In genomic region chr2:195795879-195796278, GRCh38 we compare ENCODE assay signal across 24 cellular contexts.
"Had no signal": no experiment of that assay in that cellular context is flagged by ENCODE, and none has a peak within 500 bp of the region (broad histone marks: within the 10 kb centered on the region; RNA-seq: fewer than 3 reads in every experiment).

No MANE protein-coding gene starts in this region.

- H3K4me3 Mint-ChIP-seq: activated CD8-positive, alpha-beta T cell treated with anti-CD3 and anti-CD28 coated beads, Interleukin-2, amount 10 ng/mL, durations not matched to agents 7 days and 5 days; activated naive CD4-positive, alpha-beta T cell treated with anti-CD3 and anti-CD28 coated beads, Interleukin-2, amount 50 U/mL, for 24 hours; activated naive CD8-positive, alpha-beta T cell treated with anti-CD3 and anti-CD28 coated beads, Interleukin-2, amount 50 U/mL, for 24 hours; brain; central memory CD8-positive, alpha-beta T cell; T-helper 1 cell treated with Interleukin-12 subunit alpha and Interleukin-12 subunit beta and Interleukin-4 antibody, amounts not matched to agents 30 μg/mL and 1 μg/mL, for 36 hours had no signal

- DNase-seq: activated CD4-positive, alpha-beta T cell treated with anti-CD3 and anti-CD28 coated beads for 4 hours; activated CD4-positive, alpha-beta T cell treated with anti-CD3 and anti-CD28 coated beads, Interleukin-2, amount 50 U/mL, for 4 hours; activated CD8-positive, alpha-beta memory T cell treated with anti-CD3 and anti-CD28 coated beads, Interleukin-2, amount 50 U/mL, for 48 hours; activated CD8-positive, alpha-beta T cell treated with anti-CD3 and anti-CD28 coated beads, Interleukin-2, amount 10 ng/mL, durations not matched to agents 7 days and 5 days; activated naive CD4-positive, alpha-beta T cell; activated naive CD8-positive, alpha-beta T cell treated with anti-CD3 and anti-CD28 coated beads, Interleukin-2, amount 50 U/mL, for 24 hours; activated T-cell treated with anti-CD3 and anti-CD28 coated beads, Interleukin-2, amount 50 U/mL, for 1 hour; amniotic stem cell; KG1; NCI-H1092; NCI-H1417; NCI-H1930; NCI-H446; NCI-H524; NCI-H748 treated with DMSO at 0.1 percent for 48 hours; Peyer's patch; SHP77 had no signal

- H3K27ac Mint-ChIP-seq: activated CD8-positive, alpha-beta T cell treated with anti-CD3 and anti-CD28 coated beads, Interleukin-2, amount 10 ng/mL, durations not matched to agents 7 days and 5 days; activated naive CD4-positive, alpha-beta T cell treated with anti-CD3 and anti-CD28 coated beads, Interleukin-2, amount 50 U/mL, for 24 hours; activated naive CD8-positive, alpha-beta T cell treated with anti-CD3 and anti-CD28 coated beads, Interleukin-2, amount 50 U/mL, for 24 hours; brain; T-helper 1 cell treated with Interleukin-12 subunit alpha and Interleukin-12 subunit beta and Interleukin-4 antibody, amounts not matched to agents 30 μg/mL and 1 μg/mL, for 36 hours had no signal

- H3K9me3 ChIP-seq: ascending aorta, Peyer's patch, SJSA1 had no signal

- H3K36me3 ChIP-seq: ascending aorta, Peyer's patch, SJSA1 had no signal

- H3K36me3 Mint-ChIP-seq: activated naive CD4-positive, alpha-beta T cell treated with anti-CD3 and anti-CD28 coated beads, Interleukin-2, amount 50 U/mL, for 24 hours had no signal

- H3K27me3 Mint-ChIP-seq: activated naive CD4-positive, alpha-beta T cell treated with anti-CD3 and anti-CD28 coated beads, Interleukin-2, amount 50 U/mL, for 24 hours; activated naive CD8-positive, alpha-beta T cell treated with anti-CD3 and anti-CD28 coated beads, Interleukin-2, amount 50 U/mL, for 24 hours; brain; central memory CD8-positive, alpha-beta T cell had no signal

- H3K4me1 Mint-ChIP-seq: activated naive CD4-positive, alpha-beta T cell treated with anti-CD3 and anti-CD28 coated beads, Interleukin-2, amount 50 U/mL, for 24 hours; activated naive CD8-positive, alpha-beta T cell treated with anti-CD3 and anti-CD28 coated beads, Interleukin-2, amount 50 U/mL, for 24 hours; brain; central memory CD8-positive, alpha-beta T cell had no signal

- H3K4me1 ChIP-seq: ascending aorta, Peyer's patch, SJSA1 had no signal

- ATAC-seq: activated CD4-positive, CD25-positive, alpha-beta regulatory T cell treated with anti-CD3 and anti-CD28 coated beads, Interleukin-2, amount 50 U/mL, for 24 hours; activated CD8-positive, alpha-beta T cell treated with anti-CD3 and anti-CD28 coated beads, Interleukin-2, amount 10 ng/mL, durations not matched to agents 7 days and 5 days; activated naive CD8-positive, alpha-beta T cell treated with anti-CD3 and anti-CD28 coated beads, Interleukin-2, amount 50 U/mL, for 24 hours had no signal

- H3K27me3 ChIP-seq: ascending aorta, Peyer's patch had no signal

- H3K4me3 ChIP-seq: ascending aorta, Peyer's patch, SJSA1 had no signal

- H3K27ac ChIP-seq: ascending aorta, Peyer's patch, SJSA1 had no signal

- H3K9me3 Mint-ChIP-seq: activated naive CD4-positive, alpha-beta T cell treated with anti-CD3 and anti-CD28 coated beads, Interleukin-2, amount 50 U/mL, for 24 hours; T-helper 1 cell treated with Interleukin-12 subunit alpha and Interleukin-12 subunit beta and Interleukin-4 antibody, amounts not matched to agents 30 μg/mL and 1 μg/mL, for 36 hours had no signal
